In genomic region chr9:95047452-95048224, GRCh38 we compare ENCODE assay signal across 8 cellular contexts.
DNase-seq lines count a peak whose midpoint lies in the region; ATAC-seq and TF ChIP-seq lines count a peak whose summit lies in the region.

No MANE protein-coding gene starts in this region.

- H3K36me3 Mint-ChIP-seq in T-cell (peaks cover 3% of the 10 kb centered on the region), glutamatergic neuron (ENCODE audit: unreplicated experiment) (no peaks in the 10 kb centered on the region)

- peaks cover 0 to 29% (median 3%) of the 10 kb centered on the region in 7 donors for H3K27me3 ChIP-seq in spleen (replicated peaks in 1 of 7)
- H3K27me3 ChIP-seq in brain microvascular endothelial cell (replicated peaks), result no peaks in the 10 kb centered on the region

- peaks cover 2 to 54% (median 30%) of the 10 kb centered on the region in 6 donors for H3K4me1 ChIP-seq in spleen

- no peak for TF ChIP-seq POLR2A in spleen (IDR thresholded peaks at IDR 0.05)

- peaks cover 20 to 22% of the 10 kb centered on the region in 2 donors for H3K27me3 Mint-ChIP-seq in T-cell
- H3K27me3 Mint-ChIP-seq in glutamatergic neuron (ENCODE audit: unreplicated experiment), result peaks cover 3% of the 10 kb centered on the region

- peaks cover 8 to 12% (median 12%) of the 10 kb centered on the region in 3 donors for H3K4me1 Mint-ChIP-seq in T-cell
- peaks cover 9% of the 10 kb centered on the region for H3K4me1 Mint-ChIP-seq in glutamatergic neuron (ENCODE audit: low read depth, unreplicated experiment)

- DNase-seq in NCI-H526 treated with DMSO at 0.1 percent for 48 hours (lab: John Stamatoyannopoulos, UW) (peak; percentile 14), NCI-H526 (lab: John Stamatoyannopoulos, UW) (no peak), T-cell (no peak), glutamatergic neuron (no peak), spleen (no peak), brain microvascular endothelial cell (no peak), NCI-H2029 (lab: John Stamatoyannopoulos, UW) (no peak)

- intact Hi-C loops in spleen (cut with DNase I; ENCODE audit: low total_unique reads), result no loop called here

- in situ Hi-C loops in brain microvascular endothelial cell (cut with HindIII; ENCODE audit: low pct_ligation_motif_present, low sequenced_read_pairs), result no loop called here

- H3K4me3 Mint-ChIP-seq in T-cell (peak overlapping the region; percentile 57 to 78 (median 72)), glutamatergic neuron (ENCODE audit: unreplicated experiment) (peak overlapping the region; percentile 84)

- 62 to 80% (median 66%) methylated on average over 3 of the region's 3 CpGs for WGBS in spleen, 5 donors

- ATAC-seq in T-cell (replicated peaks in 1 of 4), result no peak
- no peak for ATAC-seq in GM18867 (IDR thresholded peaks at IDR 0.05; ENCODE audit: unreplicated experiment)

- POLR2A ChIA-PET in T-cell (lab: Charles Lee), result no interaction called here

- TF ChIP-seq CTCF in glutamatergic neuron (IDR thresholded peaks at IDR 0.05; ENCODE audit: partially characterized antibody, unreplicated experiment) (no peak), spleen (IDR thresholded peaks at IDR 0.05 in 8 of 11, conservative IDR thresholded peaks at IDR 0.05 in 3 of 11) (no peak), brain microvascular endothelial cell (IDR thresholded peaks at IDR 0.05; ENCODE audit: low read depth, low read length, missing control alignments) (no peak)

- H3K9me3 Mint-ChIP-seq in T-cell (no peaks in the 10 kb centered on the region), glutamatergic neuron (ENCODE audit: unreplicated experiment) (peaks cover 2% of the 10 kb centered on the region)

- H3K27ac ChIP-seq in spleen, result peak overlapping the region; percentile 23 to 77 (median 74)
- H3K27ac ChIP-seq in brain microvascular endothelial cell, result no peak overlapping the region

- CTCF ChIA-PET in T-cell (lab: Charles Lee), result interaction anchor here in 1 of 2 donors (0.6 kb wide), 1 partner anchor 300 kb away, joined by 3 read pairs; no protein-coding TSS in a partner anchor

- no peak overlapping the region for H3K27ac Mint-ChIP-seq in T-cell
- H3K27ac Mint-ChIP-seq in glutamatergic neuron (ENCODE audit: unreplicated experiment), result no peak overlapping the region

- peaks cover 0 to 17% (median 0%) of the 10 kb centered on the region in 6 donors for H3K36me3 ChIP-seq in spleen
- H3K36me3 ChIP-seq in brain microvascular endothelial cell (replicated peaks), result peaks cover 16% of the 10 kb centered on the region

- H3K4me3 ChIP-seq in spleen, result peak overlapping the region in 3 of 8 donors; percentile 47 to 73 (median 50)
- no peak overlapping the region for H3K4me3 ChIP-seq in brain microvascular endothelial cell (ENCODE audit: low read depth, low read length)

- H3K9me3 ChIP-seq in spleen, result no peaks in the 10 kb centered on the region
